In the genomic region with DNA sequence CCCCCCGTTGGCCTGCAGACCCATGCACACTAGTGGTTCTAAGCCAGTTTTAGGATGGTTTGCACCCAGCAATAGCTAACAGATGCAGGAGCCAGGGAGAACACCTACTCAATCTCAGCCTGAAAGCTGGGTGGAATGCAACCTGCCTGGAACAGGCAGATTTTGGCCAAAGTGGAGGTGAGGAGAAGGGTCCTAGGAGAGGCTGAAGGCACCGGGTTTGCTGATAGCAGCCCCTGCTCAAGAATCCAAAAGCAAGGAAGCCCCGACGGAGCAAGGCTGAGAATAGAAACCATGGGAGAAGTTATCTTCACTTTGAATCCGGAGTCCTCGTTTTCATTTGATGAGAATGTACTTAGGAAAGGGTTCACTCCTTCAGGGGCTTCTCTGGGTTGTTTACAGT, we compare ENCODE assay signal across 21 cellular contexts. TPM values are rescaled to one million over a fixed set of nuclear protein-coding genes. Genes with fewer than 3 reads are reported as not detected.
DNase-seq lines count a peak whose midpoint lies in the region; TF ChIP-seq lines count a peak whose summit lies in the region.
"Had no signal": no experiment of that assay in that cellular context is flagged by ENCODE, and none has a peak within 500 bp of the region (broad histone marks: within the 10 kb centered on the region; RNA-seq: fewer than 3 reads in every experiment).

No MANE protein-coding gene starts in this region.

- H3K4me3 Mint-ChIP-seq in activated CD4-positive, alpha-beta T cell treated with anti-CD3 and anti-CD28 coated beads, Interleukin-2, amount 10 ng/mL, durations not matched to agents 7 days and 5 days: no peak overlapping the region
- no peak overlapping the region for H3K4me3 Mint-ChIP-seq in osteocyte (ENCODE audit: unreplicated experiment)
- H3K4me3 Mint-ChIP-seq: B cell; CD4-positive, CD25-positive, alpha-beta regulatory T cell; CD8-positive, alpha-beta T cell; HFFc6 had no signal

- POLR2A ChIA-PET in activated CD4-positive, alpha-beta T cell treated with anti-CD3 and anti-CD28 coated beads, Interleukin-2, amount 10 ng/mL, durations not matched to agents 7 days and 5 days (lab: Charles Lee): no interaction called here

- H3K27me3 ChIP-seq in right atrium auricular region: no peaks in the 10 kb centered on the region
- H3K27me3 ChIP-seq: BLaER1 had no signal

- TF ChIP-seq CTCF in right atrium auricular region (IDR thresholded peaks at IDR 0.05) (no peak), osteocyte (IDR thresholded peaks at IDR 0.05) (no peak)

- H3K27me3 Mint-ChIP-seq in activated CD4-positive, alpha-beta T cell treated with anti-CD3 and anti-CD28 coated beads, Interleukin-2, amount 10 ng/mL, durations not matched to agents 7 days and 5 days: no peaks in the 10 kb centered on the region
- H3K27me3 Mint-ChIP-seq in osteocyte (ENCODE audit: unreplicated experiment): no peaks in the 10 kb centered on the region
- H3K27me3 Mint-ChIP-seq: B cell; CD4-positive, CD25-positive, alpha-beta regulatory T cell had no signal

- peaks cover 9% of the 10 kb centered on the region for H3K36me3 Mint-ChIP-seq in activated CD4-positive, alpha-beta T cell treated with anti-CD3 and anti-CD28 coated beads, Interleukin-2, amount 10 ng/mL, durations not matched to agents 7 days and 5 days (ENCODE audit: low read depth)
- peaks cover 17% of the 10 kb centered on the region for H3K36me3 Mint-ChIP-seq in osteocyte (ENCODE audit: unreplicated experiment)

- H3K27ac Mint-ChIP-seq in activated CD4-positive, alpha-beta T cell treated with anti-CD3 and anti-CD28 coated beads, Interleukin-2, amount 10 ng/mL, durations not matched to agents 7 days and 5 days: peak overlapping the region; percentile 57
- H3K27ac Mint-ChIP-seq in osteocyte (ENCODE audit: unreplicated experiment): no peak overlapping the region
- H3K27ac Mint-ChIP-seq: B cell; CD4-positive, CD25-positive, alpha-beta regulatory T cell; CD8-positive, alpha-beta T cell; HFFc6 had no signal

- no peak for DNase-seq in activated CD4-positive, alpha-beta T cell treated with anti-CD3 and anti-CD28 coated beads, Interleukin-2, amount 10 ng/mL, durations not matched to agents 7 days and 5 days
- DNase-seq in activated CD4-positive, alpha-beta T cell treated with anti-CD3 and anti-CD28 coated beads, Interleukin-2, amount 50 U/mL, for 48 hours: no peak
- DNase-seq in right atrium auricular region (ENCODE audit: low spot score): peak; percentile 11
- DNase-seq in cardiac septum (ENCODE audit: low spot score): no peak
- DNase-seq in osteocyte (ENCODE audit: extremely low spot score, unreplicated experiment): peak; percentile 56
- peak; percentile 26 for DNase-seq in ureter (ENCODE audit: low spot score)
- DNase-seq in NCI-H2171 treated with DMSO at 0.1 percent for 48 hours (lab: John Stamatoyannopoulos, UW): no peak
- DNase-seq in NK-92 treated with Interleukin-12 subunit alpha and Interleukin-12 subunit beta, amount 100 ng/mL, for 24 hours (lab: John Stamatoyannopoulos, UW): no peak
- DNase-seq: Caco-2; CD4-positive, CD25-positive, alpha-beta regulatory T cell; DMS153; DND-41; GOT3; HFFc6 had no signal

- intact Hi-C loops in cardiac septum (cut with DNase I): no loop called here

- H3K4me3 ChIP-seq in right atrium auricular region: no peak overlapping the region
- H3K4me3 ChIP-seq: BLaER1, GM12878, HAP-1 had no signal

- no peaks in the 10 kb centered on the region for H3K4me1 ChIP-seq in right atrium auricular region
- H3K4me1 ChIP-seq: Caco-2, HAP-1 had no signal

- no peaks in the 10 kb centered on the region for H3K9me3 Mint-ChIP-seq in activated CD4-positive, alpha-beta T cell treated with anti-CD3 and anti-CD28 coated beads, Interleukin-2, amount 10 ng/mL, durations not matched to agents 7 days and 5 days
- H3K9me3 Mint-ChIP-seq in osteocyte (ENCODE audit: unreplicated experiment): no peaks in the 10 kb centered on the region
- H3K9me3 Mint-ChIP-seq: CD8-positive, alpha-beta T cell; HFFc6 had no signal

- no peaks in the 10 kb centered on the region for H3K9me3 ChIP-seq in right atrium auricular region
- H3K9me3 ChIP-seq: BLaER1, Caco-2, HAP-1 had no signal

- H3K4me1 Mint-ChIP-seq in activated CD4-positive, alpha-beta T cell treated with anti-CD3 and anti-CD28 coated beads, Interleukin-2, amount 10 ng/mL, durations not matched to agents 7 days and 5 days: no peaks in the 10 kb centered on the region
- H3K4me1 Mint-ChIP-seq in osteocyte (ENCODE audit: unreplicated experiment): no peaks in the 10 kb centered on the region
- H3K4me1 Mint-ChIP-seq: B cell; CD4-positive, CD25-positive, alpha-beta regulatory T cell had no signal

- CTCF ChIA-PET in activated CD4-positive, alpha-beta T cell treated with anti-CD3 and anti-CD28 coated beads, Interleukin-2, amount 10 ng/mL, durations not matched to agents 7 days and 5 days (lab: Charles Lee): interaction anchor here (3.1 kb wide), 1 partner anchor 11 kb away, joined by 9 read pairs; no protein-coding TSS in a partner anchor

- no peak overlapping the region for H3K27ac ChIP-seq in right atrium auricular region
- H3K27ac ChIP-seq: 22Rv1, BLaER1, C4-2B had no signal

- peaks cover 39% of the 10 kb centered on the region for H3K36me3 ChIP-seq in right atrium auricular region

RNA-seq across cellular contexts. Expression of a gene that starts 9.9 kb away (rescaled TPM):
- 10 to 100 TPM; 24.3 to 25.1 TPM for total RNA-seq in activated CD4-positive, alpha-beta T cell treated with anti-CD3 and anti-CD28 coated beads, Interleukin-2, amount 10 ng/mL, durations not matched to agents 7 days and 5 days
- total RNA-seq in right atrium auricular region (10 to 100 TPM in 1 of 2 donors, 1 to 10 TPM in 1; 6.3 to 11.1 TPM), cardiac septum (9.7 TPM), osteocyte (20.7 and 22.8 TPM in 2 replicates), ureter (28.2 TPM)

RNA-seq across cellular contexts. Expression of a gene that starts 10.4 kb away (rescaled TPM):
- total RNA-seq in activated CD4-positive, alpha-beta T cell treated with anti-CD3 and anti-CD28 coated beads, Interleukin-2, amount 10 ng/mL, durations not matched to agents 7 days and 5 days: 10 to 100 TPM; 22.1 to 22.9 TPM
- 10 to 100 TPM in 1 of 2 donors, 1 to 10 TPM in 1; 9.8 to 12.8 TPM for total RNA-seq in right atrium auricular region
- 15.2 TPM for total RNA-seq in cardiac septum
- 12.4 and 13.4 TPM in 2 replicates for total RNA-seq in osteocyte
- 48.5 TPM for total RNA-seq in ureter

RNA-seq across cellular contexts. Expression of a gene that starts 23.4 kb away (rescaled TPM):
- not detected for total RNA-seq in activated CD4-positive, alpha-beta T cell treated with anti-CD3 and anti-CD28 coated beads, Interleukin-2, amount 10 ng/mL, durations not matched to agents 7 days and 5 days
- total RNA-seq in right atrium auricular region (under 1 TPM; 0.12 to 0.82 TPM), cardiac septum (0.16 TPM), osteocyte (not detected in 2 replicates), ureter (0.57 TPM)
- total RNA-seq: B cell; Caco-2; CD4-positive, CD25-positive, alpha-beta regulatory T cell; CD8-positive, alpha-beta T cell; GM12878 had no signal

RNA-seq across cellular contexts. Expression of a gene that starts 28.6 kb away (rescaled TPM):
- total RNA-seq in activated CD4-positive, alpha-beta T cell treated with anti-CD3 and anti-CD28 coated beads, Interleukin-2, amount 10 ng/mL, durations not matched to agents 7 days and 5 days: not detected
- total RNA-seq in right atrium auricular region: not detected
- not detected for total RNA-seq in cardiac septum
- not detected in 2 replicates for total RNA-seq in osteocyte
- not detected for total RNA-seq in ureter
- total RNA-seq: B cell; Caco-2; CD4-positive, CD25-positive, alpha-beta regulatory T cell; CD8-positive, alpha-beta T cell; GM12878; HFFc6 had no signal

RNA-seq across cellular contexts. Expression of a gene that starts 35.5 kb away (rescaled TPM):
- total RNA-seq in activated CD4-positive, alpha-beta T cell treated with anti-CD3 and anti-CD28 coated beads, Interleukin-2, amount 10 ng/mL, durations not matched to agents 7 days and 5 days: 10 to 100 TPM; 21.4 to 27.2 TPM
- 100 to 1,000 TPM in 1 of 2 donors, 10 to 100 TPM in 1; 73.8 to 119 TPM for total RNA-seq in right atrium auricular region
- total RNA-seq in cardiac septum: 91.4 TPM
- total RNA-seq in osteocyte: 47.5 and 50.8 TPM in 2 replicates
- 40.8 TPM for total RNA-seq in ureter

Comparison
In these comparisons a context has a peak if more than half of its experiments do, and no peak if none do; other contexts are left out.
1. DNase-seq: peak in right atrium auricular region (single experiment), osteocyte (single experiment) and ureter (single experiment); none in activated CD4-positive, alpha-beta T cell treated with anti-CD3 and anti-CD28 coated beads, Interleukin-2, amount 10 ng/mL, durations not matched to agents 7 days and 5 days (single experiment), activated CD4-positive, alpha-beta T cell treated with anti-CD3 and anti-CD28 coated beads, Interleukin-2, amount 50 U/mL, for 48 hours (0 of 2), cardiac septum (single experiment), NCI-H2171 treated with DMSO at 0.1 percent for 48 hours (single experiment) and NK-92 treated with Interleukin-12 subunit alpha and Interleukin-12 subunit beta, amount 100 ng/mL, for 24 hours (single experiment).